In genomic region chr5:39714036-39714698, GRCh38 we compare ENCODE assay signal across 8 cellular contexts.
A peak's percentile ranks its signal among the peaks of the same experiment; 100 is the strongest.
DNase-seq lines count a peak whose midpoint lies in the region; ATAC-seq and TF ChIP-seq lines count a peak whose summit lies in the region.

No MANE protein-coding gene starts in this region.

- no peak overlapping the region for H3K14ac ChIP-seq in neuronal stem cell (ENCODE audit: low read length)

- H2AFZ ChIP-seq in fibroblast of lung (ENCODE audit: low read length) (no peak overlapping the region), neuronal stem cell (ENCODE audit: low read length) (no peak overlapping the region)

- CTCF ChIA-PET in activated B cell treated with CpG ODN at 0.5 μM for 24 hours (lab: Charles Lee): interaction anchor here (1.0 to 5.0 kb wide), 5 partner anchors 134 to 1166 kb away, joined by 3 to 32 read pairs (median 7); no protein-coding TSS in a partner anchor

- H3K4me2 ChIP-seq in fibroblast of lung (ENCODE audit: extremely low read depth, insufficient read depth, low read length): no peak overlapping the region
- H3K4me2 ChIP-seq in neuronal stem cell (ENCODE audit: insufficient read depth, low read length, poor library complexity, severe bottlenecking): no peak overlapping the region

- H3K27ac ChIP-seq in fibroblast of lung (ENCODE audit: insufficient read depth, low read length) (no peak overlapping the region), neuronal stem cell (replicated peaks; ENCODE audit: low read length) (no peak overlapping the region)

- TF ChIP-seq CTCF in activated B cell treated with CpG ODN at 0.5 μM for 24 hours (IDR thresholded peaks at IDR 0.05) (no peak), fibroblast of lung (conservative IDR thresholded peaks at IDR 0.05 in 1 of 2, IDR thresholded peaks at IDR 0.05 in 1 of 2; ENCODE audit: low read depth in 1 of 2, low read length in 2 of 2) (peak; percentile 59 to 80)

- DNase-seq in Right ventricle myocardium superior (no peak), cardiac septum (ENCODE audit: low spot score) (no peak), NCI-H1048 (lab: John Stamatoyannopoulos, UW) (peak; percentile 4), activated B cell treated with CpG ODN at 0.5 μM for 24 hours (no peak), fibroblast of lung (ENCODE audit: low read depth in 2 of 2) (peak; percentile 44 to 81), neuronal stem cell (ENCODE audit: low spot score) (peak; percentile 54), ecto neural progenitor cell (ENCODE audit: low spot score) (no peak)

- H3K36me3 Mint-ChIP-seq in activated B cell treated with CpG ODN at 0.5 μM for 24 hours (ENCODE audit: low read depth): no peaks in the 10 kb centered on the region

- no peak overlapping the region for H3K27ac Mint-ChIP-seq in activated B cell treated with CpG ODN at 0.5 μM for 24 hours

- ATAC-seq in Right ventricle myocardium superior (ENCODE audit: poor library complexity) (peak; percentile 74), activated B cell treated with CpG ODN at 0.5 μM for 24 hours (ENCODE audit: low read depth) (peak; percentile 45), HG02852 (IDR thresholded peaks at IDR 0.05; ENCODE audit: unreplicated experiment) (no peak)

- H3K9ac ChIP-seq in fibroblast of lung (ENCODE audit: insufficient read depth, low read length) (no peak overlapping the region), neuronal stem cell (ENCODE audit: low read depth, low read length, poor library complexity) (no peak overlapping the region)

- no peak overlapping the region for H3K23ac ChIP-seq in neuronal stem cell (ENCODE audit: low read depth, low read length, poor library complexity)

- H3K36me3 ChIP-seq in fibroblast of lung (ENCODE audit: control insufficient read depth, insufficient read depth, low read length) (no peaks in the 10 kb centered on the region), neuronal stem cell (replicated peaks in 1 of 2; ENCODE audit: control insufficient read depth in 2 of 2, insufficient read depth in 2 of 2, low read length in 2 of 2) (no peaks in the 10 kb centered on the region)

- H3K9me3 ChIP-seq in fibroblast of lung (ENCODE audit: control insufficient read depth, insufficient read depth, low read depth, low read length) (no peaks in the 10 kb centered on the region), neuronal stem cell (replicated peaks in 1 of 2; ENCODE audit: control insufficient read depth in 2 of 2, insufficient read depth in 1 of 2, low read depth in 1 of 2, low read length in 2 of 2) (no peaks in the 10 kb centered on the region)

- no peaks in the 10 kb centered on the region for H3K79me1 ChIP-seq in neuronal stem cell (ENCODE audit: low read depth, low read length)

- no peak overlapping the region for H4K8ac ChIP-seq in neuronal stem cell (ENCODE audit: low read depth, low read length)

- no peak overlapping the region for H3K4me3 Mint-ChIP-seq in activated B cell treated with CpG ODN at 0.5 μM for 24 hours

- no peak overlapping the region for H2AK5ac ChIP-seq in neuronal stem cell (ENCODE audit: low read depth, low read length)

- H3K79me2 ChIP-seq in fibroblast of lung (ENCODE audit: control insufficient read depth, insufficient read depth, low read length): no peaks in the 10 kb centered on the region

- no peak overlapping the region for H4K91ac ChIP-seq in neuronal stem cell (ENCODE audit: low read depth, low read length, poor library complexity)

- no peaks in the 10 kb centered on the region for H4K20me1 ChIP-seq in fibroblast of lung (ENCODE audit: control insufficient read depth, extremely low read depth, insufficient read depth, low read length)

- no peak overlapping the region for H2BK12ac ChIP-seq in neuronal stem cell (ENCODE audit: low read length)

- no CpG with 5 or more reads among the region's 2 CpGs for WGBS in neuronal stem cell (ENCODE audit: extremely low coverage in 2 of 2, insufficient read length in 2 of 2, insufficient replicate concordance in 1 of 2), 2 donors

- H3K9me3 Mint-ChIP-seq in activated B cell treated with CpG ODN at 0.5 μM for 24 hours: no peaks in the 10 kb centered on the region

- H3K4ac ChIP-seq in neuronal stem cell (ENCODE audit: low read length): no peak overlapping the region

- H2BK120ac ChIP-seq in neuronal stem cell (ENCODE audit: low read depth, low read length): no peak overlapping the region

- H3K4me1 Mint-ChIP-seq in activated B cell treated with CpG ODN at 0.5 μM for 24 hours: no peaks in the 10 kb centered on the region

- H3K4me1 ChIP-seq in fibroblast of lung (ENCODE audit: control insufficient read depth, extremely low read depth, insufficient read depth, low read length) (no peaks in the 10 kb centered on the region), neuronal stem cell (ENCODE audit: control insufficient read depth in 2 of 2, insufficient read depth in 1 of 2, low read depth in 1 of 2, low read length in 2 of 2) (no peaks in the 10 kb centered on the region)

- intact Hi-C loops in Right ventricle myocardium superior (cut with DNase I): loop anchor here (10.0 kb wide), 1 partner anchor 971 kb away; no protein-coding TSS in a partner anchor
- intact Hi-C loops in cardiac septum (cut with DNase I): loop anchor here (5.0 to 10.0 kb wide), 2 partner anchors 973 to 1021 kb away; no protein-coding TSS in a partner anchor
- intact Hi-C loops in activated B cell treated with CpG ODN at 0.5 μM for 24 hours (cut with micrococcal nuclease): loop anchor here (1.0 to 5.0 kb wide), 4 partner anchors 137 to 1165 kb away; no protein-coding TSS in a partner anchor

- no peaks in the 10 kb centered on the region for H3K27me3 Mint-ChIP-seq in activated B cell treated with CpG ODN at 0.5 μM for 24 hours

- H3K4me3 ChIP-seq in fibroblast of lung (replicated peaks in 1 of 4; ENCODE audit: control extremely low read depth in 1 of 4, insufficient read depth in 1 of 4, low read depth in 3 of 4, low read length in 4 of 4) (no peak overlapping the region), neuronal stem cell (ENCODE audit: low read length in 2 of 2) (no peak overlapping the region)

- H2BK15ac ChIP-seq in neuronal stem cell (ENCODE audit: low read length): no peak overlapping the region

- H3K27me3 ChIP-seq in fibroblast of lung (ENCODE audit: control insufficient read depth, insufficient read depth, low read length) (no peaks in the 10 kb centered on the region), neuronal stem cell (ENCODE audit: control insufficient read depth in 3 of 3, insufficient read depth in 3 of 3, low read depth in 1 of 3, low read length in 3 of 3) (no peaks in the 10 kb centered on the region)

- H3K18ac ChIP-seq in neuronal stem cell (ENCODE audit: low read length): no peak overlapping the region

- POLR2A ChIA-PET in activated B cell treated with CpG ODN at 0.5 μM for 24 hours (lab: Charles Lee): interaction anchor here (0.6 kb wide), 1 partner anchor 205 kb away, joined by 3 read pairs; no protein-coding TSS in a partner anchor

- no peak overlapping the region for H2BK5ac ChIP-seq in neuronal stem cell (ENCODE audit: low read length)

Comparison
In these comparisons a context has a peak if more than half of its experiments do, and no peak if none do; other contexts are left out.
1. DNase-seq: peak in NCI-H1048 (single experiment), fibroblast of lung (2 of 2) and neuronal stem cell (single experiment); none in Right ventricle myocardium superior (single experiment), cardiac septum (single experiment), activated B cell treated with CpG ODN at 0.5 μM for 24 hours (single experiment) and ecto neural progenitor cell (single experiment).